Comparison of ENCODE assay signal across 8 cellular contexts in the genomic region with DNA sequence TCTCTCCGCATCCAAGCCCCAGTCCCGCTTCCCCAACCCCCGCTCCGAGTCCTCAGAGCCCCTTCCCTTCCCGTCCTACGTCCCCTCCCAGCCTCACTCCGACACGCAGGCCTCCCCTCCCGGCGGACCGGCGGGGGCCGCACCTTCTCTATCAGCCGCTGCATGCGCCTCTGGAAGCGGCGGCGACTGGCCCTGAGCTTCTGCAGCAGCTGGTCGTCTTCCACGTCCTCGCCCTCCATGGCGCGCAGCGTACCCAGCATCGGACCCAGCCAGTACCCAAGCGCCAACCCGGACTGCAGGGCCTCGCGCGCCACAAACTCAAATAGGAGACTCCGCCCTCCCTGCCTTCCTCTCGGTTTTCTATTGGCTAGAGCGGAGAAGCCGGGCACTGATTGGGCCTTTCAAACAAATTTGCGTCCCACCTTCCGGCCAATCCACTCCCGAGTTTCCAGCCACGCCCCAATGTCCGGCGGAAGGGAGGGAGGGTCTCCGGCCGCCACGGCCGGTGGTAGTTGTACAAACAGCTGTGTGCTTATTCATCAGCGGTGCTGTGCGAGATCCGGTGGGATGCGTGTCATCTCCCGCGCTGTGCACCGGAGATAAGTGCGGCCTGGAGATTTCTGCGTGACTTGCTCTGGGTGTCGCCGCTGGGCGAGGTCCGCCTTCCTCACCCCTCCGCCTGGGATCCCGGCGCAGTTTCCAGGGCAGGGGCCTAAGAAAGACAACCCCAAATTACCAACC. TPM values are rescaled to one million over a fixed set of nuclear protein-coding genes. Genes with fewer than 3 reads are reported as not detected.
A peak's percentile ranks its signal among the peaks of the same experiment; 100 is the strongest.
DNase-seq lines count a peak whose midpoint lies in the region; ATAC-seq and TF ChIP-seq lines count a peak whose summit lies in the region.

A gene with protein sequence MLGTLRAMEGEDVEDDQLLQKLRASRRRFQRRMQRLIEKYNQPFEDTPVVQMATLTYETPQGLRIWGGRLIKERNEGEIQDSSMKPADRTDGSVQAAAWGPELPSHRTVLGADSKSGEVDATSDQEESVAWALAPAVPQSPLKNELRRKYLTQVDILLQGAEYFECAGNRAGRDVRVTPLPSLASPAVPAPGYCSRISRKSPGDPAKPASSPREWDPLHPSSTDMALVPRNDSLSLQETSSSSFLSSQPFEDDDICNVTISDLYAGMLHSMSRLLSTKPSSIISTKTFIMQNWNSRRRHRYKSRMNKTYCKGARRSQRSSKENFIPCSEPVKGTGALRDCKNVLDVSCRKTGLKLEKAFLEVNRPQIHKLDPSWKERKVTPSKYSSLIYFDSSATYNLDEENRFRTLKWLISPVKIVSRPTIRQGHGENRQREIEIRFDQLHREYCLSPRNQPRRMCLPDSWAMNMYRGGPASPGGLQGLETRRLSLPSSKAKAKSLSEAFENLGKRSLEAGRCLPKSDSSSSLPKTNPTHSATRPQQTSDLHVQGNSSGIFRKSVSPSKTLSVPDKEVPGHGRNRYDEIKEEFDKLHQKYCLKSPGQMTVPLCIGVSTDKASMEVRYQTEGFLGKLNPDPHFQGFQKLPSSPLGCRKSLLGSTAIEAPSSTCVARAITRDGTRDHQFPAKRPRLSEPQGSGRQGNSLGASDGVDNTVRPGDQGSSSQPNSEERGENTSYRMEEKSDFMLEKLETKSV (minus strand): TSS at position 295 of the 741 bp plus-strand sequence. CDS start 35 bp downstream, at position 260.

- no peaks in the 10 kb centered on the region; the same call in 2 of the 3 replicates for H3K9me3 Mint-ChIP-seq in GM23338
- H3K9me3 Mint-ChIP-seq in activated T-cell treated with anti-CD3 and anti-CD28 coated beads, Interleukin-2, amount 50 U/mL, for 72 hours, result no peaks in the 10 kb centered on the region
- H3K9me3 Mint-ChIP-seq in naive thymus-derived CD8-positive, alpha-beta T cell, result no peaks in the 10 kb centered on the region
- no peaks in the 10 kb centered on the region for H3K9me3 Mint-ChIP-seq in stimulated activated naive B cell treated with anti-CD40 and anti-IgM and Interleukin-4, amounts not matched to agents 10 μg/mL and 1 μg/mL and 100 μg/mL, for 72 hours

- peaks cover 39% of the 10 kb centered on the region for H3K36me3 ChIP-seq in GM23338 (ENCODE audit: insufficient read depth)

- peaks cover 23% of the 10 kb centered on the region for H3K4me1 Mint-ChIP-seq in GM23338
- peaks cover 36% of the 10 kb centered on the region for H3K4me1 Mint-ChIP-seq in activated T-cell treated with anti-CD3 and anti-CD28 coated beads, Interleukin-2, amount 50 U/mL, for 72 hours (ENCODE audit: low read depth)
- H3K4me1 Mint-ChIP-seq in naive thymus-derived CD8-positive, alpha-beta T cell, result peaks cover 7 to 36% (median 17%) of the 10 kb centered on the region in 4 donors
- peaks cover 7 to 23% of the 10 kb centered on the region in 2 donors for H3K4me1 Mint-ChIP-seq in stimulated activated naive B cell treated with anti-CD40 and anti-IgM and Interleukin-4, amounts not matched to agents 10 μg/mL and 1 μg/mL and 100 μg/mL, for 72 hours

- H3K79me2 ChIP-seq in GM23338 (replicated peaks; ENCODE audit: insufficient read depth), result peaks cover 48% of the 10 kb centered on the region

- H3K9me2 ChIP-seq in GM23338 (ENCODE audit: insufficient read depth), result peaks cover 6% of the 10 kb centered on the region; the same call in 1 of the 2 replicates

- peak within 1 kb of the TSS; percentile 98 for H3K27ac Mint-ChIP-seq in GM23338
- H3K27ac Mint-ChIP-seq in activated T-cell treated with anti-CD3 and anti-CD28 coated beads, Interleukin-2, amount 50 U/mL, for 72 hours, result peak within 1 kb of the TSS; percentile 87
- H3K27ac Mint-ChIP-seq in naive thymus-derived CD8-positive, alpha-beta T cell, result peak within 1 kb of the TSS; percentile 49 to 92 (median 80)
- H3K27ac Mint-ChIP-seq in stimulated activated naive B cell treated with anti-CD40 and anti-IgM and Interleukin-4, amounts not matched to agents 10 μg/mL and 1 μg/mL and 100 μg/mL, for 72 hours, result peak within 1 kb of the TSS; percentile 89

- peak; percentile 97 for ATAC-seq in GM23338
- ATAC-seq in activated T-cell treated with anti-CD3 and anti-CD28 coated beads, Interleukin-2, amount 50 U/mL, for 72 hours (replicated peaks in 1 of 2), result peak; percentile 92 to 95
- ATAC-seq in naive thymus-derived CD8-positive, alpha-beta T cell, result peak; percentile 97
- ATAC-seq in stimulated activated naive B cell treated with anti-CD40 and anti-IgM and Interleukin-4, amounts not matched to agents 10 μg/mL and 1 μg/mL and 100 μg/mL, for 72 hours (replicated peaks), result peak; percentile 98

- no peaks in the 10 kb centered on the region for H3K27me3 ChIP-seq in GM23338 (ENCODE audit: insufficient read depth)

- H3K4me1 ChIP-seq in GM23338 (ENCODE audit: insufficient read depth), result peaks cover 21% of the 10 kb centered on the region

- POLR2A ChIA-PET in naive thymus-derived CD8-positive, alpha-beta T cell (lab: Charles Lee), result interaction anchor here (1.3 kb wide), 1 partner anchor 8 kb away, joined by 3 read pairs; no protein-coding TSS in a partner anchor

- TF ChIP-seq CTCF in GM23338 (conservative IDR thresholded peaks at IDR 0.05; ENCODE audit: low read depth in 2 of 2), result no peak

- H4K20me1 ChIP-seq in GM23338 (replicated peaks; ENCODE audit: insufficient read depth), result peaks cover 31% of the 10 kb centered on the region

- H3K4me3 Mint-ChIP-seq in GM23338, result peak within 1 kb of the TSS; percentile 98
- H3K4me3 Mint-ChIP-seq in activated T-cell treated with anti-CD3 and anti-CD28 coated beads, Interleukin-2, amount 50 U/mL, for 72 hours, result peak within 1 kb of the TSS; percentile 94 to 100
- H3K4me3 Mint-ChIP-seq in naive thymus-derived CD8-positive, alpha-beta T cell, result peak within 1 kb of the TSS; percentile 85 to 99 (median 94)
- peak within 1 kb of the TSS; percentile 93 to 99 for H3K4me3 Mint-ChIP-seq in stimulated activated naive B cell treated with anti-CD40 and anti-IgM and Interleukin-4, amounts not matched to agents 10 μg/mL and 1 μg/mL and 100 μg/mL, for 72 hours

- H3K27ac ChIP-seq in GM23338 (ENCODE audit: low read depth), result 0 out of 2 replicates have a peak within 1 kb of the TSS, but pooled peaks have one; percentile 61

- H3K27me3 Mint-ChIP-seq in GM23338 (ENCODE audit: insufficient read depth, low read depth, poor library complexity), result peaks cover 7% of the 10 kb centered on the region
- no peaks in the 10 kb centered on the region for H3K27me3 Mint-ChIP-seq in activated T-cell treated with anti-CD3 and anti-CD28 coated beads, Interleukin-2, amount 50 U/mL, for 72 hours (ENCODE audit: low read depth)
- peaks cover 0 to 10% (median 7%) of the 10 kb centered on the region in 5 donors for H3K27me3 Mint-ChIP-seq in naive thymus-derived CD8-positive, alpha-beta T cell
- H3K27me3 Mint-ChIP-seq in stimulated activated naive B cell treated with anti-CD40 and anti-IgM and Interleukin-4, amounts not matched to agents 10 μg/mL and 1 μg/mL and 100 μg/mL, for 72 hours, result peaks cover 4 to 6% of the 10 kb centered on the region in 2 donors

- DNase-seq in Daoy (ENCODE audit: low read depth), result peak; percentile 96
- peak; percentile 99 for DNase-seq in GM23338 (ENCODE audit: low spot score)
- peak; percentile 84 to 91 for DNase-seq in Kasumi-1 (lab: John Stamatoyannopoulos, UW)
- DNase-seq in RKO (ENCODE audit: low spot score), result peak; percentile 96
- DNase-seq in activated T-cell treated with anti-CD3 and anti-CD28 coated beads, Interleukin-2, amount 50 U/mL, for 72 hours, result peak; percentile 95 to 96
- peak; percentile 92 for DNase-seq in fibroblast of gingiva (ENCODE audit: low read depth)
- DNase-seq in naive thymus-derived CD8-positive, alpha-beta T cell, result peak; percentile 68 to 93 (median 84)
- DNase-seq in stimulated activated naive B cell treated with anti-CD40 and anti-IgM and Interleukin-4, amounts not matched to agents 10 μg/mL and 1 μg/mL and 100 μg/mL, for 72 hours, result peak; percentile 89

- peak within 1 kb of the TSS; percentile 90 for H3K4me3 ChIP-seq in GM23338

- H3F3A ChIP-seq in GM23338 (replicated peaks; ENCODE audit: low read depth), result no peaks in the 10 kb centered on the region

- peak within 1 kb of the TSS; percentile 99 for H3K4me2 ChIP-seq in GM23338

- H2AFZ ChIP-seq in GM23338, result no peak within 1 kb of the TSS

- peaks cover 46% of the 10 kb centered on the region for H3K36me3 Mint-ChIP-seq in GM23338 (ENCODE audit: low read depth)
- H3K36me3 Mint-ChIP-seq in activated T-cell treated with anti-CD3 and anti-CD28 coated beads, Interleukin-2, amount 50 U/mL, for 72 hours (ENCODE audit: insufficient read depth in 2 of 2), result peaks cover 8 to 29% of the 10 kb centered on the region in 2 donors
- H3K36me3 Mint-ChIP-seq in naive thymus-derived CD8-positive, alpha-beta T cell, result peaks cover 0 to 3% (median 0%) of the 10 kb centered on the region in 3 donors
- H3K36me3 Mint-ChIP-seq in stimulated activated naive B cell treated with anti-CD40 and anti-IgM and Interleukin-4, amounts not matched to agents 10 μg/mL and 1 μg/mL and 100 μg/mL, for 72 hours, result peaks cover 2 to 3% of the 10 kb centered on the region in 2 donors

TF ChIP-seq in GM23338, 12 proteins besides CTCF, POLR2A, EP300 and RAD21:
- TF ChIP-seq EZH2 (IDR thresholded peaks at IDR 0.05; ENCODE audit: low read depth, unreplicated experiment) (no peak), POLR2AphosphoS5 (IDR thresholded peaks at IDR 0.05; ENCODE audit: low read depth) (peak; percentile 96)
- TF ChIP-seq, protein P1, sequence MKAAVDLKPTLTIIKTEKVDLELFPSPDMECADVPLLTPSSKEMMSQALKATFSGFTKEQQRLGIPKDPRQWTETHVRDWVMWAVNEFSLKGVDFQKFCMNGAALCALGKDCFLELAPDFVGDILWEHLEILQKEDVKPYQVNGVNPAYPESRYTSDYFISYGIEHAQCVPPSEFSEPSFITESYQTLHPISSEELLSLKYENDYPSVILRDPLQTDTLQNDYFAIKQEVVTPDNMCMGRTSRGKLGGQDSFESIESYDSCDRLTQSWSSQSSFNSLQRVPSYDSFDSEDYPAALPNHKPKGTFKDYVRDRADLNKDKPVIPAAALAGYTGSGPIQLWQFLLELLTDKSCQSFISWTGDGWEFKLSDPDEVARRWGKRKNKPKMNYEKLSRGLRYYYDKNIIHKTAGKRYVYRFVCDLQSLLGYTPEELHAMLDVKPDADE (IDR thresholded peaks at IDR 0.05), result peak; percentile 56; the same call in 1 of the 2 replicates

RNA-seq across cellular contexts. Expression of the gene that starts here (rescaled TPM):
- 85.5 and 86.3 TPM in 2 replicates for total RNA-seq in Daoy (2014; rRNA removed; shearing (Covaris generic))
- 49.2 and 54.8 TPM in 2 replicates for total RNA-seq in GM23338 (2014; rRNA removed; shearing (Covaris generic))
- 42.9 and 49.4 TPM in 2 replicates for polyA plus RNA-seq in GM23338 (2016; fragmentation: Nextera tagmentation; extraction: Ambion mirVana)
- 10 to 100 TPM; 84.3 to 93.5 TPM for total RNA-seq in activated T-cell treated with anti-CD3 and anti-CD28 coated beads, Interleukin-2, amount 50 U/mL, for 72 hours
- not detected for total RNA-seq in naive thymus-derived CD8-positive, alpha-beta T cell
- not detected for polyA plus RNA-seq in naive thymus-derived CD8-positive, alpha-beta T cell

Comparison
In these comparisons a context has a peak if more than half of its experiments do, and no peak if none do; other contexts are left out.
1. Peak in every context shown above with its lines: DNase-seq, ATAC-seq, H3K4me3 ChIP-seq and H3K27ac ChIP-seq.
2. RNA of the gene that starts here (total RNA-seq): 84.3 to 93.5 TPM in activated T-cell treated with anti-CD3 and anti-CD28 coated beads, Interleukin-2, amount 50 U/mL, for 72 hours, 85.5 to 86.3 TPM in Daoy and 49.2 to 54.8 TPM in GM23338; not detected in naive thymus-derived CD8-positive, alpha-beta T cell; every median in the first group is over 10 times any median in the second.
3. RNA of the gene that starts here (polyA plus RNA-seq): 42.9 to 49.4 TPM in GM23338; not detected in naive thymus-derived CD8-positive, alpha-beta T cell; every median in the first group is over 10 times any median in the second.
4. Peak in DNase-seq and ATAC-seq in naive thymus-derived CD8-positive, alpha-beta T cell; RNA of the gene not detected or under 1 TPM.